ENCODE assay signal across 1 cellular context in genomic region chr22:25386538-25386884, GRCh38.
TF ChIP-seq lines count a peak whose summit lies in the region.

No MANE protein-coding gene starts in this region.

TF ChIP-seq in H1, 55 proteins besides CTCF, POLR2A, EP300 and RAD21:
- TF ChIP-seq TAF1 (IDR thresholded peaks at IDR 0.05; ENCODE audit: low read depth, low read length) (0 out of 2 replicates have a peak, but pooled peaks have one; percentile 6), HDAC2 (IDR thresholded peaks at IDR 0.05; ENCODE audit: borderline replicate concordance in 1 of 2, low read depth in 2 of 2, low read length in 2 of 2) (no peak)
